ENCODE assay signal across 34 cellular contexts in the genomic region with DNA sequence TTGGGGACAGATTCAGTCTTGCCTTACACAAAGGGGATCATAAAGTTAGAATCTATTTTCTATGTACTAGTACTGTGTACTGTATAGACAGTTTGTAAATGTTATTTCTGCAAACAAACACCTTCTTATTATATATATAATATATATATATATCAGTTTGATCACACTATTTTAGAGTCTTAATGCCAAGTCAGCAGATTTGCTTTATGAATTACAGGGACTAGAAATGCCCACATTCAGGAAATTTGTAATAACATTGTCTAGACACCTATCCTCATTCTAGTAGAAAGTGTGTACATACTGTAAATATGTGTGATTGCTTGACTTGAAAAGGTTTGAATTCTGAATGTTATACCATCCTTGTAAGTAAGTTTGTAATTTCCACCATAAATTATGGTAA.
"Had no signal": no experiment of that assay in that cellular context is flagged by ENCODE, and none has a peak within 500 bp of the region (broad histone marks: within the 10 kb centered on the region; RNA-seq: fewer than 3 reads in every experiment).

No MANE protein-coding gene starts in this region.

- H3K36me3 ChIP-seq: adrenal gland, brain microvascular endothelial cell, breast epithelium had no signal

- DNase-seq: activated B cell treated with CpG ODN at 0.5 μM for 24 hours; activated CD4-positive, alpha-beta memory T cell treated with anti-CD3 and anti-CD28 coated beads for 36 hours; activated CD4-positive, alpha-beta T cell treated with anti-CD3 and anti-CD28 coated beads for 4 hours; activated CD4-positive, alpha-beta T cell treated with anti-CD3 and anti-CD28 coated beads, Interleukin-2, amount 10 ng/mL, durations not matched to agents 24 days and 14 days; activated CD4-positive, alpha-beta T cell treated with anti-CD3 and anti-CD28 coated beads, Interleukin-2, amount 50 U/mL, for 1 hour; activated CD4-positive, alpha-beta T cell treated with anti-CD3 and anti-CD28 coated beads, Interleukin-2, amount 50 U/mL, for 4 hours; activated CD4-positive, CD25-positive, alpha-beta regulatory T cell treated with anti-CD3 and anti-CD28 coated beads, Interleukin-2, amount 50 U/mL, for 72 hours; activated CD8-positive, alpha-beta memory T cell treated with anti-CD3 and anti-CD28 coated beads, Interleukin-2, amount 50 U/mL, for 4 hours; activated CD8-positive, alpha-beta T cell treated with anti-CD3 and anti-CD28 coated beads for 36 hours; activated effector memory CD4-positive, alpha-beta T cell treated with anti-CD3 and anti-CD28 coated beads, Interleukin-2, amount 50 U/mL, for 16 hours; activated gamma-delta T cell treated with Interleukin-2 at 50 U/mL for 16 hours; activated naive CD4-positive, alpha-beta T cell; activated naive CD4-positive, alpha-beta T cell treated with anti-CD3 and anti-CD28 coated beads for 36 hours; activated naive CD4-positive, alpha-beta T cell treated with anti-CD3 and anti-CD28 coated beads, Interleukin-2, amount 50 U/mL, for 16 hours; activated naive CD8-positive, alpha-beta T cell treated with anti-CD3 and anti-CD28 coated beads for 36 hours; activated T-cell treated with anti-CD3 and anti-CD28 coated beads for 4 hours; activated T-cell treated with anti-CD3 and anti-CD28 coated beads, Interleukin-2, amount 50 U/mL, for 1 hour; activated T-cell treated with anti-CD3 and anti-CD28 coated beads, Interleukin-2, amount 50 U/mL, for 4 hours; activated T-cell treated with anti-CD3 and anti-CD28 coated beads, Interleukin-2, amount 50 U/mL, for 72 hours; adrenal gland; amniotic stem cell; aorta; body of pancreas; brain microvascular endothelial cell; central memory CD4-positive, alpha-beta T cell; T-helper 2 cell; T-helper 9 cell had no signal

- FAIRE-seq: astrocyte, colon, TTC549 had no signal

- H3K4me3 ChIP-seq: adrenal gland, body of pancreas, breast epithelium had no signal

- H3K4me1 ChIP-seq: adrenal gland, body of pancreas, breast epithelium had no signal

- H3K27ac ChIP-seq: adrenal gland, body of pancreas, brain microvascular endothelial cell, breast epithelium, VCaP had no signal

- ATAC-seq: activated CD8-positive, alpha-beta T cell treated with anti-CD3 and anti-CD28 coated beads for 36 hours; activated naive CD4-positive, alpha-beta T cell treated with anti-CD3 and anti-CD28 coated beads, Interleukin-2, amount 50 U/mL, for 72 hours; activated T-cell treated with anti-CD3 and anti-CD28 coated beads, Interleukin-2, amount 50 U/mL, for 4 hours; activated T-cell treated with anti-CD3 and anti-CD28 coated beads, Interleukin-2, amount 50 U/mL, for 72 hours; activated T-helper 17 cell treated with anti-CD3 and anti-CD28 coated beads, Interleukin-2, amount 50 U/mL, for 72 hours; body of pancreas had no signal

- H3K27me3 ChIP-seq: adrenal gland, body of pancreas, brain microvascular endothelial cell, breast epithelium had no signal

- H3K9me3 ChIP-seq: adrenal gland, body of pancreas, breast epithelium had no signal
